In genomic region chr3:14178247-14179113, GRCh38 we compare ENCODE assay signal across 8 cellular contexts.
DNase-seq lines count a peak whose midpoint lies in the region; ATAC-seq and TF ChIP-seq lines count a peak whose summit lies in the region.

Gene LSM3 (plus strand): TSS chr3:14178817. CDS start chr3:14178861, 44 bp downstream.
Gene XPC (minus strand): TSS chr3:14178601. CDS start chr3:14178568, 33 bp downstream.

- no peaks in the 10 kb centered on the region for H3K27me3 ChIP-seq in GM06990 (replicated peaks; ENCODE audit: control insufficient read depth, insufficient read depth, low read length)

- H3K27ac Mint-ChIP-seq in activated naive CD4-positive, alpha-beta T cell treated with anti-CD3 and anti-CD28 coated beads, Interleukin-2, amount 50 U/mL, for 24 hours: peak within 1 kb of the TSS; percentile 100

- no peak for TF ChIP-seq CTCF in GM06990 (IDR thresholded peaks at IDR 0.05; ENCODE audit: insufficient read depth, low read length, poor library complexity, severe bottlenecking)

- peaks cover 80% of the 10 kb centered on the region for H3K4me1 Mint-ChIP-seq in activated naive CD4-positive, alpha-beta T cell treated with anti-CD3 and anti-CD28 coated beads, Interleukin-2, amount 50 U/mL, for 24 hours

- peak within 1 kb of the TSS; percentile 81 for H3K4me3 ChIP-seq in GM06990 (replicated peaks; ENCODE audit: low read depth, low read length)

- H3K9me3 Mint-ChIP-seq in activated naive CD4-positive, alpha-beta T cell treated with anti-CD3 and anti-CD28 coated beads, Interleukin-2, amount 50 U/mL, for 24 hours: no peaks in the 10 kb centered on the region

- no peaks in the 10 kb centered on the region for H3K27me3 Mint-ChIP-seq in activated naive CD4-positive, alpha-beta T cell treated with anti-CD3 and anti-CD28 coated beads, Interleukin-2, amount 50 U/mL, for 24 hours

- ATAC-seq in HG02588 (IDR thresholded peaks at IDR 0.05; ENCODE audit: unreplicated experiment) (peak; percentile 93), SK-N-SH treated with all-trans-retinoic acid at 6 μM for 48 hours (peak; percentile 97)

- peak within 1 kb of the TSS; percentile 99 for H3K4me3 Mint-ChIP-seq in activated naive CD4-positive, alpha-beta T cell treated with anti-CD3 and anti-CD28 coated beads, Interleukin-2, amount 50 U/mL, for 24 hours

- DNase-seq in GM06990 (ENCODE audit: extremely low read depth, insufficient read length) (peak; percentile 99), NCI-H1092 (lab: John Stamatoyannopoulos, UW) (peak; percentile 99), germinal center (ENCODE audit: low spot score) (peak; percentile 92), non-pigmented ciliary epithelial cell (ENCODE audit: low read depth) (peak; percentile 97), superior temporal gyrus (ENCODE audit: extremely low spot score) (peak; percentile 100)

- H3K36me3 Mint-ChIP-seq in activated naive CD4-positive, alpha-beta T cell treated with anti-CD3 and anti-CD28 coated beads, Interleukin-2, amount 50 U/mL, for 24 hours: peaks cover 8% of the 10 kb centered on the region

- no peaks in the 10 kb centered on the region for H3K36me3 ChIP-seq in GM06990 (ENCODE audit: control insufficient read depth, insufficient read depth, low read length)

TF ChIP-seq in SK-N-SH treated with all-trans-retinoic acid at 6 μM for 48 hours, 23 proteins besides CTCF, POLR2A, EP300 and RAD21:
- TF ChIP-seq ZC3H10 (CRISPR knock-in tag; IDR thresholded peaks at IDR 0.05) (no peak), CREB5 (CRISPR knock-in tag; IDR thresholded peaks at IDR 0.05; ENCODE audit: low read depth) (no peak), ZNF8 (CRISPR knock-in tag; IDR thresholded peaks at IDR 0.05) (0 out of 2 replicates have a peak, but pooled peaks have one; percentile 37), RARB (CRISPR knock-in tag; IDR thresholded peaks at IDR 0.05) (no peak), CSDC2 (CRISPR knock-in tag; IDR thresholded peaks at IDR 0.05) (no peak)

Comparison
In these comparisons a context has a peak if more than half of its experiments do, and no peak if none do; other contexts are left out.
1. Peak in every context shown above with its lines: DNase-seq, ATAC-seq and H3K4me3 ChIP-seq.